Comparison of ENCODE assay signal across 16 cellular contexts in the genomic region with DNA sequence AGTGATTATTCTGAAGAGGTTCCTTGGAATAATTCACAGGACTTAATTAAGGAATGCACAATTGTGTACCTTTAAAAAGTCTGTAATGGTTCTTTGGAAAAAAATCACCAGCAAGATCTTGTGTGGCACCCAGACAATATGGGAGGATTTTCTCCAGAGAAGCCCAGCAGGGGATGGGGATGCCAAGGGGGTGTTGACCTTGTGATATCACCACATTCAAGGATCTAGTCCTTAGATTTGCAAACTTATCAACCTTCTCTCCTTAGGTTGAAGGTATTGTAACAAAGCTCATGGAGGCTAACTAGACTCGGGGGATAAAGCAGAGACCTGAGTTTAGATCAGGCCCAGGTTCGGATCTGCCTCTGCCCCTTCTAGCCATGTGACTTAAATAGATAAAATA.
A peak's percentile ranks its signal among the peaks of the same experiment; 100 is the strongest.
DNase-seq lines count a peak whose midpoint lies in the region; ATAC-seq and TF ChIP-seq lines count a peak whose summit lies in the region.
"Had no signal": no experiment of that assay in that cellular context is flagged by ENCODE, and none has a peak within 500 bp of the region (broad histone marks: within the 10 kb centered on the region; RNA-seq: fewer than 3 reads in every experiment).

No MANE protein-coding gene starts in this region.

- H3K36me3 Mint-ChIP-seq in T-helper 1 cell treated with Interleukin-12 subunit alpha and Interleukin-12 subunit beta and Interleukin-4 antibody, amounts not matched to agents 30 μg/mL and 1 μg/mL, for 36 hours (ENCODE audit: low read depth), result no peaks in the 10 kb centered on the region
- peaks cover 2% of the 10 kb centered on the region for H3K36me3 Mint-ChIP-seq in CD4-positive, CD25-positive, alpha-beta regulatory T cell
- H3K36me3 Mint-ChIP-seq in T-helper 17 cell (ENCODE audit: low read depth) (peaks cover 2% of the 10 kb centered on the region), endodermal cell (ENCODE audit: low read depth) (no peaks in the 10 kb centered on the region)

- H3K4me3 Mint-ChIP-seq in T-helper 1 cell treated with Interleukin-12 subunit alpha and Interleukin-12 subunit beta and Interleukin-4 antibody, amounts not matched to agents 30 μg/mL and 1 μg/mL, for 36 hours, result peak overlapping the region; percentile 56
- peak overlapping the region; percentile 10 to 84 (median 70) for H3K4me3 Mint-ChIP-seq in CD4-positive, CD25-positive, alpha-beta regulatory T cell
- peak overlapping the region; percentile 82 for H3K4me3 Mint-ChIP-seq in T-helper 17 cell
- H3K4me3 Mint-ChIP-seq in endodermal cell, result no peak overlapping the region

- no peak overlapping the region for H3K9ac ChIP-seq in endodermal cell (ENCODE audit: extremely low read depth, low read length, poor library complexity, severe bottlenecking)

- H3K27ac Mint-ChIP-seq in T-helper 1 cell treated with Interleukin-12 subunit alpha and Interleukin-12 subunit beta and Interleukin-4 antibody, amounts not matched to agents 30 μg/mL and 1 μg/mL, for 36 hours, result peak overlapping the region; percentile 49
- H3K27ac Mint-ChIP-seq in CD4-positive, CD25-positive, alpha-beta regulatory T cell, result peak overlapping the region; percentile 86 to 91 (median 90)
- peak overlapping the region; percentile 91 for H3K27ac Mint-ChIP-seq in T-helper 17 cell
- H3K27ac Mint-ChIP-seq in endodermal cell, result peak overlapping the region; percentile 31
- H3K27ac Mint-ChIP-seq: progenitor cell of endocrine pancreas had no signal

- H3K27me3 ChIP-seq in CD4-positive, CD25-positive, alpha-beta regulatory T cell (ENCODE audit: control insufficient read depth, insufficient read depth, low read length), result no peaks in the 10 kb centered on the region
- H3K27me3 ChIP-seq in endodermal cell (ENCODE audit: control insufficient read depth, insufficient read depth, low read length, poor library complexity, severe bottlenecking) (peaks cover 12% of the 10 kb centered on the region), esophagus squamous epithelium (no peaks in the 10 kb centered on the region)
- H3K27me3 ChIP-seq: adrenal gland, MG63 had no signal

- intact Hi-C loops in esophagus squamous epithelium (cut with DNase I), result no loop called here

- H3K4me1 ChIP-seq in CD4-positive, CD25-positive, alpha-beta regulatory T cell (ENCODE audit: control insufficient read depth, insufficient read depth, low read length, poor library complexity, severe bottlenecking), result peaks cover 45% of the 10 kb centered on the region
- H3K4me1 ChIP-seq in endodermal cell (ENCODE audit: control insufficient read depth, insufficient read depth, low read length) (peaks cover 13% of the 10 kb centered on the region), esophagus squamous epithelium (peaks cover 0 to 13% (median 0%) of the 10 kb centered on the region in 3 donors)

- H3K27ac ChIP-seq in CD4-positive, CD25-positive, alpha-beta regulatory T cell (ENCODE audit: insufficient read depth, low read length, poor library complexity, severe bottlenecking), result peak overlapping the region; percentile 39
- no peak overlapping the region for H3K27ac ChIP-seq in endodermal cell (ENCODE audit: low read depth, low read length)
- no peak overlapping the region for H3K27ac ChIP-seq in esophagus squamous epithelium
- H3K27ac ChIP-seq: 22Rv1, adrenal gland, coronary artery had no signal

- peaks cover 36% of the 10 kb centered on the region for H3K4me1 Mint-ChIP-seq in T-helper 1 cell treated with Interleukin-12 subunit alpha and Interleukin-12 subunit beta and Interleukin-4 antibody, amounts not matched to agents 30 μg/mL and 1 μg/mL, for 36 hours (ENCODE audit: low read depth)
- H3K4me1 Mint-ChIP-seq in CD4-positive, CD25-positive, alpha-beta regulatory T cell, result peaks cover 13 to 64% (median 39%) of the 10 kb centered on the region in 4 donors
- H3K4me1 Mint-ChIP-seq in T-helper 17 cell (peaks cover 40% of the 10 kb centered on the region), endodermal cell (peaks cover 29% of the 10 kb centered on the region)

- H3K9me3 ChIP-seq in CD4-positive, CD25-positive, alpha-beta regulatory T cell (ENCODE audit: control insufficient read depth in 2 of 2, low read length in 2 of 2), result no peaks in the 10 kb centered on the region
- H3K9me3 ChIP-seq in T-helper 17 cell (ENCODE audit: control insufficient read depth, low read length, poor library complexity, severe bottlenecking) (no peaks in the 10 kb centered on the region), endodermal cell (ENCODE audit: control insufficient read depth, low read length) (no peaks in the 10 kb centered on the region), esophagus squamous epithelium (no peaks in the 10 kb centered on the region)
- H3K9me3 ChIP-seq: adrenal gland, MG63 had no signal

- no peak for TF ChIP-seq CTCF in endodermal cell (conservative IDR thresholded peaks at IDR 0.05)
- TF ChIP-seq CTCF in esophagus squamous epithelium (IDR thresholded peaks at IDR 0.05), result no peak

- 24% methylated on average over 2 of the region's 2 CpGs; no CpG with 5 or more reads in 1 of the 2 experiments for WGBS in endodermal cell (ENCODE audit: insufficient coverage in 1 of 2, insufficient read length in 1 of 2), 2 experiments
- 90 to 91% methylated on average over 2 of the region's 2 CpGs for WGBS in esophagus squamous epithelium, 2 donors

- H3K36me3 ChIP-seq in CD4-positive, CD25-positive, alpha-beta regulatory T cell (ENCODE audit: control insufficient read depth, insufficient read depth, low read length), result no peaks in the 10 kb centered on the region
- H3K36me3 ChIP-seq in endodermal cell (ENCODE audit: control insufficient read depth, insufficient read depth, low read length) (no peaks in the 10 kb centered on the region), esophagus squamous epithelium (no peaks in the 10 kb centered on the region)
- H3K36me3 ChIP-seq: adrenal gland, MG63 had no signal

- no peaks in the 10 kb centered on the region for H3K9me3 Mint-ChIP-seq in T-helper 1 cell treated with Interleukin-12 subunit alpha and Interleukin-12 subunit beta and Interleukin-4 antibody, amounts not matched to agents 30 μg/mL and 1 μg/mL, for 36 hours
- H3K9me3 Mint-ChIP-seq in CD4-positive, CD25-positive, alpha-beta regulatory T cell, result no peaks in the 10 kb centered on the region
- no peaks in the 10 kb centered on the region for H3K9me3 Mint-ChIP-seq in endodermal cell

- TF ChIP-seq POLR2A in esophagus squamous epithelium (IDR thresholded peaks at IDR 0.05), result no peak

- DNase-seq in T-helper 1 cell, result no peak
- DNase-seq in CD4-positive, CD25-positive, alpha-beta regulatory T cell, result no peak
- DNase-seq in T-helper 17 cell, result no peak
- peak; percentile 66 for DNase-seq in endodermal cell
- no peak for DNase-seq in cerebellar cortex (ENCODE audit: low spot score)
- no peak for DNase-seq in esophagus squamous epithelium (lab: John Stamatoyannopoulos, UW)
- DNase-seq: adrenal gland, MG63, NCI-H1436, NCI-H526 treated with DMSO at 0.1 percent for 48 hours had no signal

- peak overlapping the region; percentile 39 for H3K4me3 ChIP-seq in CD4-positive, CD25-positive, alpha-beta regulatory T cell (ENCODE audit: low read depth, low read length)
- H3K4me3 ChIP-seq in endodermal cell (ENCODE audit: low read length) (no peak overlapping the region), esophagus squamous epithelium (no peak overlapping the region)
- H3K4me3 ChIP-seq: adrenal gland, coronary artery, MG63 had no signal

- ATAC-seq in CD4-positive, CD25-positive, alpha-beta regulatory T cell (ENCODE audit: low read depth in 2 of 2), result no peak
- ATAC-seq in T-helper 17 cell (no peak), HG03280 (IDR thresholded peaks at IDR 0.05; ENCODE audit: unreplicated experiment) (no peak)
- ATAC-seq: SK-N-SH treated with all-trans-retinoic acid at 6 μM for 48 hours had no signal

- H3K27me3 Mint-ChIP-seq in T-helper 1 cell treated with Interleukin-12 subunit alpha and Interleukin-12 subunit beta and Interleukin-4 antibody, amounts not matched to agents 30 μg/mL and 1 μg/mL, for 36 hours (ENCODE audit: low read depth), result peaks cover 16% of the 10 kb centered on the region
- no peaks in the 10 kb centered on the region for H3K27me3 Mint-ChIP-seq in CD4-positive, CD25-positive, alpha-beta regulatory T cell
- H3K27me3 Mint-ChIP-seq in T-helper 17 cell (no peaks in the 10 kb centered on the region), endodermal cell (ENCODE audit: insufficient read depth) (peaks cover 1% of the 10 kb centered on the region)

Comparison
In these comparisons a context has a peak if more than half of its experiments do, and no peak if none do; other contexts are left out.
1. H3K27ac Mint-ChIP-seq: peak in every context shown above with its lines; median percentile 91 in T-helper 17 cell; 90 in CD4-positive, CD25-positive, alpha-beta regulatory T cell; 49 in T-helper 1 cell treated with Interleukin-12 subunit alpha and Interleukin-12 subunit beta and Interleukin-4 antibody, amounts not matched to agents 30 μg/mL and 1 μg/mL, for 36 hours; 31 in endodermal cell.